In genomic region chr7:122886357-122887081, GRCh38 we compare ENCODE assay signal across 8 cellular contexts. TPM values are rescaled to one million over a fixed set of nuclear protein-coding genes. Genes with fewer than 3 reads are reported as not detected.
DNase-seq lines count a peak whose midpoint lies in the region; ATAC-seq and TF ChIP-seq lines count a peak whose summit lies in the region.

TSS of gene CADPS2 (minus strand) at chr7:122886460. CDS start at chr7:122886337, 123 bp downstream.

- H3K27me3 Mint-ChIP-seq in endothelial cell (ENCODE audit: unreplicated experiment), result peaks cover 4% of the 10 kb centered on the region

- peak; percentile 88 for ATAC-seq in lung (ENCODE audit: insufficient read depth, low FRiP score)

- H3K4me3 ChIP-seq in HEK293 (ENCODE audit: low read depth, low read length) (peak within 1 kb of the TSS; percentile 75), MM.1S (ENCODE audit: low read length) (peak within 1 kb of the TSS; percentile 93), lung (peak within 1 kb of the TSS; percentile 92)

- no peaks in the 10 kb centered on the region for H3K36me3 ChIP-seq in HEK293 (ENCODE audit: control insufficient read depth in 2 of 2, insufficient read depth in 1 of 2, low read length in 2 of 2)
- no peaks in the 10 kb centered on the region for H3K36me3 ChIP-seq in MM.1S (replicated peaks; ENCODE audit: insufficient read depth, low read length)
- H3K36me3 ChIP-seq in lung (ENCODE audit: control insufficient read depth in 2 of 2, insufficient read depth in 2 of 2, low read length in 2 of 2), result no peaks in the 10 kb centered on the region

- H3K79me2 ChIP-seq in MM.1S (ENCODE audit: low read length), result peaks cover 44% of the 10 kb centered on the region

- POLR2A ChIA-PET in HEK293 (lab: Yijun Ruan, JAX), result interaction anchor here (0.6 kb wide), 1 partner anchor 629 kb away, joined by 3 read pairs; no protein-coding TSS in a partner anchor

- peaks cover 16% of the 10 kb centered on the region for H3K4me1 Mint-ChIP-seq in endothelial cell (ENCODE audit: unreplicated experiment)

- no peaks in the 10 kb centered on the region for H3K36me3 Mint-ChIP-seq in endothelial cell (ENCODE audit: low read depth, unreplicated experiment)

- peaks cover 23% of the 10 kb centered on the region for H3K4me1 ChIP-seq in HEK293 (ENCODE audit: control insufficient read depth, insufficient read depth, low read length)
- H3K4me1 ChIP-seq in MM.1S (ENCODE audit: low read length), result peaks cover 40% of the 10 kb centered on the region
- H3K4me1 ChIP-seq in lung (ENCODE audit: control insufficient read depth in 2 of 2, insufficient read depth in 2 of 2, low read length in 2 of 2), result peaks cover 0 to 8% of the 10 kb centered on the region in 2 donors

- 1% methylated on average over 60 to 73 of the region's 73 CpGs for WGBS in lung, 2 donors

- H3K9ac ChIP-seq in MM.1S (ENCODE audit: low read length), result peak within 1 kb of the TSS; percentile 85

- H3K27ac ChIP-seq in HEK293 (ENCODE audit: extremely low read depth, low read depth, low read length), result peak within 1 kb of the TSS; percentile 95
- H3K27ac ChIP-seq in MM.1S (ENCODE audit: low read length), result peak within 1 kb of the TSS; percentile 83
- H3K27ac ChIP-seq in lung (ENCODE audit: low read depth in 1 of 2, low read length in 1 of 2), result peak within 1 kb of the TSS; percentile 83 to 99

- H4K20me1 ChIP-seq in MM.1S (ENCODE audit: insufficient read depth, low read length), result 0 out of 2 replicates have a peak, but pooled peaks cover 5% of the 10 kb centered on the region

- H3K27ac Mint-ChIP-seq in endothelial cell (ENCODE audit: unreplicated experiment), result peak within 1 kb of the TSS; percentile 81

- H3K27me3 ChIP-seq in MM.1S (replicated peaks; ENCODE audit: insufficient read depth, low read length), result no peaks in the 10 kb centered on the region
- H3K27me3 ChIP-seq in lung (ENCODE audit: control insufficient read depth, insufficient read depth), result no peaks in the 10 kb centered on the region

- no peaks in the 10 kb centered on the region for H3K9me3 Mint-ChIP-seq in endothelial cell (ENCODE audit: unreplicated experiment)

- TF ChIP-seq CTCF in HEK293 (tag by site-specific recombination; IDR thresholded peaks at IDR 0.05) (peak; percentile 24; the same call in 1 of the 2 replicates), MM.1S (IDR thresholded peaks at IDR 0.05; ENCODE audit: low read length) (no peak), endothelial cell (IDR thresholded peaks at IDR 0.05; ENCODE audit: unreplicated experiment) (no peak), lung (IDR thresholded peaks at IDR 0.05; ENCODE audit: control extremely low read depth, extremely low read depth) (no peak), subcutaneous adipose tissue (IDR thresholded peaks at IDR 0.05; ENCODE audit: low read depth) (no peak)

- H3K4me3 Mint-ChIP-seq in endothelial cell (ENCODE audit: unreplicated experiment), result peak within 1 kb of the TSS; percentile 96

- CTCF ChIA-PET in HEK293 (lab: Yijun Ruan, JAX), result interaction anchor here (0.5 to 0.7 kb wide), 3 partner anchors 167 to 1441 kb away, joined by 3 to 5 read pairs (median 3); no protein-coding TSS in a partner anchor

- H2AFZ ChIP-seq in MM.1S (ENCODE audit: low read length), result peak within 1 kb of the TSS; percentile 94

- H3F3A ChIP-seq in MM.1S (ENCODE audit: insufficient read depth, low read length), result peaks cover 28% of the 10 kb centered on the region

- H3K9me3 ChIP-seq in HEK293 (ENCODE audit: control insufficient read depth, insufficient read depth, low read depth, low read length) (no peaks in the 10 kb centered on the region), MM.1S (replicated peaks; ENCODE audit: insufficient read depth, low read length) (no peaks in the 10 kb centered on the region), lung (ENCODE audit: control insufficient read depth in 2 of 2, insufficient read depth in 1 of 2, low read length in 1 of 2) (peaks cover 0 to 2% of the 10 kb centered on the region in 2 donors)

- peak within 1 kb of the TSS; percentile 94 for H3K4me2 ChIP-seq in MM.1S (ENCODE audit: low read depth, low read length)

- no peaks in the 10 kb centered on the region for H3K9me2 ChIP-seq in MM.1S (replicated peaks; ENCODE audit: insufficient read depth, low read length)

- peak; percentile 11 for DNase-seq in SIG-M5 treated with dmso at 0.1 percent for 504 hours (lab: John Stamatoyannopoulos, UW; ENCODE audit: unreplicated experiment)
- no peak for DNase-seq in SIG-M5 (lab: John Stamatoyannopoulos, UW)
- peak; percentile 98 for DNase-seq in MM.1S
- peak; percentile 93 for DNase-seq in SW480 (ENCODE audit: low spot score)
- peak; percentile 83 for DNase-seq in endothelial cell (ENCODE audit: low spot score)
- peak; percentile 93 for DNase-seq in lung (ENCODE audit: low spot score)

TF ChIP-seq in HEK293, 187 proteins besides CTCF, POLR2A, EP300 and RAD21 (continues in another document):
- TF ChIP-seq ZNF776 (tag by site-specific recombination; IDR thresholded peaks at IDR 0.05; ENCODE audit: borderline replicate concordance), result no peak
- peak; percentile 67; the same call in 1 of the 2 replicates for TF ChIP-seq ZNF692 (tag by site-specific recombination; IDR thresholded peaks at IDR 0.05)
- TF ChIP-seq ZNF623 (tag by site-specific recombination; IDR thresholded peaks at IDR 0.05), result no peak
- TF ChIP-seq ZFP69B (tag by site-specific recombination; IDR thresholded peaks at IDR 0.05), result 0 out of 2 replicates have a peak, but pooled peaks have one; percentile 29
- peak; percentile 90 for TF ChIP-seq ZNF121 (tag by site-specific recombination; IDR thresholded peaks at IDR 0.05)
- no peak for TF ChIP-seq ZNF664 (tag by site-specific recombination; IDR thresholded peaks at IDR 0.05)
- TF ChIP-seq ZNF184 (tag by site-specific recombination; IDR thresholded peaks at IDR 0.05), result no peak
- peak; percentile 41; the same call in 1 of the 2 replicates for TF ChIP-seq GLIS1 (tag by site-specific recombination; IDR thresholded peaks at IDR 0.05)
- TF ChIP-seq ZNF521 (tag by site-specific recombination; IDR thresholded peaks at IDR 0.05), result no peak
- TF ChIP-seq KLF9 (tag by site-specific recombination; IDR thresholded peaks at IDR 0.05; ENCODE audit: low read depth), result peak; percentile 46; the same call in 1 of the 2 replicates
- TF ChIP-seq ZNF292 (tag by site-specific recombination; IDR thresholded peaks at IDR 0.05; ENCODE audit: borderline replicate concordance, low read depth), result no peak
- TF ChIP-seq ZNF174 (tag by site-specific recombination; IDR thresholded peaks at IDR 0.05), result no peak
- TF ChIP-seq ZNF558 (tag by site-specific recombination; IDR thresholded peaks at IDR 0.05), result no peak
- peak; percentile 68 for TF ChIP-seq SP3 (tag by site-specific recombination; IDR thresholded peaks at IDR 0.05)
- TF ChIP-seq HOXD13 (CRISPR knock-in tag; IDR thresholded peaks at IDR 0.05; ENCODE audit: borderline replicate concordance), result no peak
- TF ChIP-seq ZNF274 (IDR thresholded peaks at IDR 0.05; ENCODE audit: low read length), result no peak
- no peak for TF ChIP-seq ZNF274 (tag by site-specific recombination; IDR thresholded peaks at IDR 0.05; ENCODE audit: borderline replicate concordance)
- peak; percentile 90 for TF ChIP-seq ZNF398 (tag by site-specific recombination; IDR thresholded peaks at IDR 0.05)
- TF ChIP-seq ZFHX2 (tag by site-specific recombination; conservative IDR thresholded peaks at IDR 0.05), result no peak
- TF ChIP-seq ZNF600 (tag by site-specific recombination; IDR thresholded peaks at IDR 0.05), result peak; percentile 52; the same call in 1 of the 2 replicates
- TF ChIP-seq KLF8 (tag by site-specific recombination; IDR thresholded peaks at IDR 0.05), result peak; percentile 68
- 0 out of 2 replicates have a peak, but pooled peaks have one; percentile 32 for TF ChIP-seq ZSCAN16 (tag by site-specific recombination; IDR thresholded peaks at IDR 0.05)
- no peak for TF ChIP-seq ZNF488 (tag by site-specific recombination; IDR thresholded peaks at IDR 0.05)
- TF ChIP-seq ZNF311 (tag by site-specific recombination; IDR thresholded peaks at IDR 0.05; ENCODE audit: borderline replicate concordance), result no peak
- peak; percentile 98 for TF ChIP-seq ZBTB8A (tag by site-specific recombination; IDR thresholded peaks at IDR 0.05)

RNA-seq across cellular contexts. Expression of gene CADPS2, which starts in this region (rescaled TPM):
- 27.8 TPM for total RNA-seq in endothelial cell (ENCODE audit: unreplicated experiment)
- 10 to 100 TPM; 37.9 to 76.7 TPM for total RNA-seq in lung
- 10 to 100 TPM; 16.0 to 17.6 TPM for polyA plus RNA-seq in lung
- total RNA-seq in subcutaneous adipose tissue, result 10 to 100 TPM in 3 of 4 donors, 1 to 10 TPM in 1; 8.7 to 27.9 (median 16.7) TPM
